In genomic region chr12:124525927-124526692, GRCh38 we compare ENCODE assay signal across 16 cellular contexts. TPM values are rescaled to one million over a fixed set of nuclear protein-coding genes. Genes with fewer than 3 reads are reported as not detected.
DNase-seq lines count a peak whose midpoint lies in the region; ATAC-seq and TF ChIP-seq lines count a peak whose summit lies in the region.
"Had no signal": no experiment of that assay in that cellular context is flagged by ENCODE, and none has a peak within 500 bp of the region (broad histone marks: within the 10 kb centered on the region; RNA-seq: fewer than 3 reads in every experiment).

No MANE protein-coding gene starts in this region.

- DNase-seq in Right ventricle myocardium inferior (ENCODE audit: missing footprints): peak; percentile 9
- no peak for DNase-seq in Right ventricle myocardium superior
- DNase-seq in WERI-Rb-1: no peak
- peak; percentile 90 for DNase-seq in myocyte (ENCODE audit: low read depth)
- DNase-seq in DMS 273 (lab: John Stamatoyannopoulos, UW; ENCODE audit: unreplicated experiment): no peak
- DNase-seq in anterior cingulate cortex (lab: John Stamatoyannopoulos, UW): no peak
- DNase-seq in NCI-H2171 (lab: John Stamatoyannopoulos, UW): no peak
- DNase-seq: 8988T, COR-L47, DMS53, NCI-H1048, NCI-H146, NCI-H2081 treated with DMSO at 0.1 percent for 48 hours, NCI-H226, OCI-M1 had no signal

- H3K27me3 ChIP-seq in WERI-Rb-1 (ENCODE audit: insufficient read depth, low read depth, severe bottlenecking) (no peaks in the 10 kb centered on the region), stomach smooth muscle (ENCODE audit: control insufficient read depth in 1 of 2, insufficient read depth in 2 of 2, low read length in 2 of 2) (no peaks in the 10 kb centered on the region)

- TF ChIP-seq CTCF in WERI-Rb-1 (IDR thresholded peaks at IDR 0.05; ENCODE audit: low read depth, low read length): no peak

- H3K4me1 ChIP-seq in stomach smooth muscle (ENCODE audit: control insufficient read depth, insufficient read depth, low read length): peaks cover 45% of the 10 kb centered on the region

- H3K27ac ChIP-seq in WERI-Rb-1: peak overlapping the region; percentile 80
- H3K27ac ChIP-seq in stomach smooth muscle (ENCODE audit: low read length): peak overlapping the region; percentile 46

- no peaks in the 10 kb centered on the region for H3K9me3 ChIP-seq in WERI-Rb-1 (ENCODE audit: severe bottlenecking)
- no peaks in the 10 kb centered on the region for H3K9me3 ChIP-seq in stomach smooth muscle (ENCODE audit: control insufficient read depth in 2 of 2, low read length in 2 of 2)

- intact Hi-C loops in Right ventricle myocardium inferior (cut with DNase I): no loop called here
- intact Hi-C loops in Right ventricle myocardium superior (cut with DNase I): no loop called here

- ATAC-seq in Right ventricle myocardium inferior (no peak), Right ventricle myocardium superior (ENCODE audit: poor library complexity) (no peak)

- peaks cover 37% of the 10 kb centered on the region for H3K36me3 ChIP-seq in WERI-Rb-1
- H3K36me3 ChIP-seq in stomach smooth muscle (ENCODE audit: control insufficient read depth in 2 of 2, insufficient read depth in 2 of 2, low read length in 2 of 2): no peaks in the 10 kb centered on the region

- no peak overlapping the region for H3K4me3 ChIP-seq in WERI-Rb-1 (ENCODE audit: low read depth, low read length)
- H3K4me3 ChIP-seq in stomach smooth muscle (ENCODE audit: low read length in 2 of 2): no peak overlapping the region

- no peak overlapping the region for H3K9ac ChIP-seq in stomach smooth muscle (ENCODE audit: low read length in 2 of 2)

RNA-seq across cellular contexts. Expression of gene NCOR2, which starts 41.3 kb away (rescaled TPM):
- total RNA-seq in Right ventricle myocardium inferior (134 TPM), Right ventricle myocardium superior (133 TPM), myocyte (61.4 and 98.9 TPM in 2 replicates)
- polyA plus RNA-seq in myocyte (2012): 165 TPM

Comparison
In these comparisons a context has a peak if more than half of its experiments do, and no peak if none do; other contexts are left out.
1. DNase-seq: peak in Right ventricle myocardium inferior (single experiment) and myocyte (single experiment); none in Right ventricle myocardium superior (single experiment), WERI-Rb-1 (single experiment), DMS 273 (single experiment), anterior cingulate cortex (0 of 58) and NCI-H2171 (single experiment).